Comparison of ENCODE assay signal across 23 cellular contexts in the genomic region with DNA sequence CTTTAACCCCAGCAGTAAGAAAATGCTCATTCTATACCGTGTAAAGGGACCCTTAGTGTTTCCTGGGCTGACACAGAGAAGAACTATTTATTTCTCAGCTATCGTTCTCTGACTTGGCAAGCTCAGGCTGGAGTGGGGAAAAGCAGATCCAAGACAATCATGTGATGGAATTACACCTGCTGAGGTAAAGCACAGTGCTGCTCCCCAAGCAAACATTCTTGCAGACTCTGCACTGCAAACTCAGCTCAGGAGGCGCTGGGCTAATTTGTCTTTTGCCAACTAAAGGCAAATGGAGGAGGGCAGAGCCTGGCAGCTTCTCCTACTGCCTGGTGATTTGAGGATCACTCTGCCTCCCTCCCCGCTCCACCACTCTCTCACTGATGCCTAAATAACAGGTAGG. TPM values are rescaled to one million over a fixed set of nuclear protein-coding genes. Genes with fewer than 3 reads are reported as not detected.
DNase-seq lines count a peak whose midpoint lies in the region; ATAC-seq, FAIRE-seq and TF ChIP-seq lines count a peak whose summit lies in the region.
"Had no signal": no experiment of that assay in that cellular context is flagged by ENCODE, and none has a peak within 500 bp of the region (broad histone marks: within the 10 kb centered on the region; RNA-seq: fewer than 3 reads in every experiment).

No MANE protein-coding gene starts in this region.

- H3F3A ChIP-seq in GM23338 (replicated peaks; ENCODE audit: low read depth) (no peaks in the 10 kb centered on the region), PC-9 (ENCODE audit: insufficient read depth, low read depth) (peaks cover 41% of the 10 kb centered on the region)

- H3K9me3 ChIP-seq in PC-9 (ENCODE audit: insufficient read depth, low read depth) (no peaks in the 10 kb centered on the region), esophagus (ENCODE audit: control insufficient read depth in 2 of 2, insufficient read depth in 1 of 2, low read depth in 1 of 2, low read length in 1 of 2) (no peaks in the 10 kb centered on the region), parathyroid adenoma (ENCODE audit: control insufficient read depth, low read length) (no peaks in the 10 kb centered on the region), A673 (ENCODE audit: low read depth, low read length, poor library complexity, severe bottlenecking) (no peaks in the 10 kb centered on the region)
- H3K9me3 ChIP-seq: SJCRH30 had no signal

- H3K36me3 Mint-ChIP-seq in GM23338 (ENCODE audit: low read depth), result no peaks in the 10 kb centered on the region
- H3K36me3 Mint-ChIP-seq in naive thymus-derived CD8-positive, alpha-beta T cell, result peaks cover 3 to 7% (median 4%) of the 10 kb centered on the region in 3 donors

- H3K27me3 Mint-ChIP-seq in GM23338 (ENCODE audit: insufficient read depth, low read depth, poor library complexity), result peaks cover 4% of the 10 kb centered on the region
- H3K27me3 Mint-ChIP-seq in naive thymus-derived CD8-positive, alpha-beta T cell, result no peaks in the 10 kb centered on the region
- H3K27me3 Mint-ChIP-seq: activated CD8-positive, alpha-beta memory T cell treated with anti-CD3 and anti-CD28 coated beads, Interleukin-2, amount 10 ng/mL, durations not matched to agents 7 days and 5 days; effector memory CD8-positive, alpha-beta T cell had no signal

- H3K36me3 ChIP-seq in GM23338 (ENCODE audit: insufficient read depth), result no peaks in the 10 kb centered on the region
- H3K36me3 ChIP-seq in PC-9 (ENCODE audit: low read depth), result peaks cover 3% of the 10 kb centered on the region; the same call in 1 of the 2 replicates
- H3K36me3 ChIP-seq in esophagus (ENCODE audit: control insufficient read depth in 2 of 2, insufficient read depth in 2 of 2, low read length in 1 of 2), result no peaks in the 10 kb centered on the region
- H3K36me3 ChIP-seq in parathyroid adenoma (ENCODE audit: control insufficient read depth, insufficient read depth, low read length), result no peaks in the 10 kb centered on the region
- H3K36me3 ChIP-seq in A673 (ENCODE audit: insufficient read depth, low read length, poor library complexity, severe bottlenecking), result no peaks in the 10 kb centered on the region
- H3K36me3 ChIP-seq: SJCRH30 had no signal

- H3K4me3 ChIP-seq in GM23338 (no peak overlapping the region), PC-9 (no peak overlapping the region), esophagus (ENCODE audit: low read depth in 1 of 2, low read length in 2 of 2) (no peak overlapping the region), parathyroid adenoma (ENCODE audit: low read depth, low read length) (no peak overlapping the region), A673 (ENCODE audit: low read depth, low read length, poor library complexity, severe bottlenecking) (no peak overlapping the region)
- H3K4me3 ChIP-seq: SJCRH30 had no signal

- H3K4me3 Mint-ChIP-seq in GM23338, result no peak overlapping the region
- no peak overlapping the region for H3K4me3 Mint-ChIP-seq in naive thymus-derived CD8-positive, alpha-beta T cell
- H3K4me3 Mint-ChIP-seq: activated CD8-positive, alpha-beta memory T cell treated with anti-CD3 and anti-CD28 coated beads, Interleukin-2, amount 10 ng/mL, durations not matched to agents 7 days and 5 days; effector memory CD8-positive, alpha-beta T cell; T-helper 2 cell treated with Interferon-gamma antibody and Interleukin-4, amounts not matched to agents 5 μg/mL and 100 μg/mL, for 36 hours had no signal

- no peaks in the 10 kb centered on the region for H3K9me3 Mint-ChIP-seq in GM23338
- peaks cover 0 to 3% (median 0%) of the 10 kb centered on the region in 9 donors for H3K9me3 Mint-ChIP-seq in naive thymus-derived CD8-positive, alpha-beta T cell
- H3K9me3 Mint-ChIP-seq: effector memory CD8-positive, alpha-beta T cell; T-helper 2 cell treated with Interferon-gamma antibody and Interleukin-4, amounts not matched to agents 5 μg/mL and 100 μg/mL, for 36 hours had no signal

- POLR2A ChIA-PET in PC-9 (lab: Charles Lee; ENCODE audit: unreplicated experiment) (no interaction called here), A673 (lab: Charles Lee; ENCODE audit: low non-redundant PET) (no interaction called here)
- POLR2A ChIA-PET in naive thymus-derived CD8-positive, alpha-beta T cell (lab: Charles Lee), result no interaction called here

- no peak overlapping the region; the same call in 1 of the 2 replicates for H3K27ac Mint-ChIP-seq in GM23338
- H3K27ac Mint-ChIP-seq in naive thymus-derived CD8-positive, alpha-beta T cell, result no peak overlapping the region

- H3K79me2 ChIP-seq in GM23338 (replicated peaks; ENCODE audit: insufficient read depth) (no peaks in the 10 kb centered on the region), PC-9 (ENCODE audit: low read depth) (peaks cover 20% of the 10 kb centered on the region), parathyroid adenoma (no peaks in the 10 kb centered on the region)

- H3K4me1 ChIP-seq in GM23338 (ENCODE audit: insufficient read depth) (peaks cover 11% of the 10 kb centered on the region), PC-9 (replicated peaks; ENCODE audit: insufficient read depth) (peaks cover 69% of the 10 kb centered on the region), esophagus (ENCODE audit: control insufficient read depth in 2 of 2, insufficient read depth in 2 of 2, low read length in 1 of 2) (peaks cover 0 to 4% of the 10 kb centered on the region in 2 donors), parathyroid adenoma (no peaks in the 10 kb centered on the region), A673 (ENCODE audit: insufficient read depth, low read length, poor library complexity, severe bottlenecking) (no peaks in the 10 kb centered on the region)
- H3K4me1 ChIP-seq: SJCRH30 had no signal

- 37 to 51% methylated on average over 4 of the region's 4 CpGs for WGBS in esophagus, 2 donors

- FAIRE-seq in D721Med (lab: Jason Lieb, UNC), result no peak
- FAIRE-seq: GM19239, H54 had no signal

- intact Hi-C loops in PC-9 (cut with micrococcal nuclease; ENCODE audit: unreplicated experiment), result no loop called here
- intact Hi-C loops in A673 (cut with micrococcal nuclease; ENCODE audit: unreplicated experiment), result no loop called here

- no peak for TF ChIP-seq CTCF in GM23338 (conservative IDR thresholded peaks at IDR 0.05; ENCODE audit: low read depth in 2 of 2)
- TF ChIP-seq CTCF in PC-9 (conservative IDR thresholded peaks at IDR 0.05), result no peak
- TF ChIP-seq CTCF in parathyroid adenoma (IDR thresholded peaks at IDR 0.05), result no peak
- no peak for TF ChIP-seq CTCF in D721Med (IDR thresholded peaks at IDR 0.05; ENCODE audit: insufficient read depth, missing control alignments)
- TF ChIP-seq CTCF in A673 (conservative IDR thresholded peaks at IDR 0.05; ENCODE audit: low read depth, low read length), result no peak

- peak overlapping the region; percentile 83 for H2AFZ ChIP-seq in GM23338
- no peak overlapping the region for H2AFZ ChIP-seq in PC-9
- peak overlapping the region; percentile 39 for H2AFZ ChIP-seq in parathyroid adenoma

- ATAC-seq in GM23338, result peak; percentile 62
- no peak for ATAC-seq in naive thymus-derived CD8-positive, alpha-beta T cell
- ATAC-seq: activated CD8-positive, alpha-beta memory T cell treated with anti-CD3 and anti-CD28 coated beads, Interleukin-2, amount 10 ng/mL, durations not matched to agents 7 days and 5 days; effector memory CD8-positive, alpha-beta T cell; sciatic nerve had no signal

- H3K9me2 ChIP-seq in GM23338 (ENCODE audit: insufficient read depth), result 0 out of 2 replicates have a peak, but pooled peaks cover 9% of the 10 kb centered on the region
- no peaks in the 10 kb centered on the region for H3K9me2 ChIP-seq in PC-9 (ENCODE audit: insufficient read depth)

- H3K27me3 ChIP-seq in GM23338 (ENCODE audit: insufficient read depth), result no peaks in the 10 kb centered on the region
- H3K27me3 ChIP-seq in PC-9 (ENCODE audit: insufficient read depth, low read depth), result no peaks in the 10 kb centered on the region
- no peaks in the 10 kb centered on the region for H3K27me3 ChIP-seq in esophagus (ENCODE audit: control insufficient read depth in 1 of 2, insufficient read depth in 2 of 2, low read length in 2 of 2)
- H3K27me3 ChIP-seq in parathyroid adenoma (ENCODE audit: control insufficient read depth, insufficient read depth, low read length), result no peaks in the 10 kb centered on the region
- H3K27me3 ChIP-seq in A673 (replicated peaks; ENCODE audit: insufficient read depth, low read depth, low read length, poor library complexity), result no peaks in the 10 kb centered on the region
- H3K27me3 ChIP-seq: SJCRH30 had no signal

- peaks cover 15% of the 10 kb centered on the region for H3K4me1 Mint-ChIP-seq in GM23338
- H3K4me1 Mint-ChIP-seq in naive thymus-derived CD8-positive, alpha-beta T cell, result peaks cover 11 to 41% (median 19%) of the 10 kb centered on the region in 4 donors

- no peaks in the 10 kb centered on the region for H4K20me1 ChIP-seq in GM23338 (replicated peaks; ENCODE audit: insufficient read depth)
- no peaks in the 10 kb centered on the region for H4K20me1 ChIP-seq in PC-9 (ENCODE audit: insufficient read depth)

- BruUV-seq in PC-9 (replicated peaks; lab: Mats Ljungman, UMichigan) (no TSS peak), A673 (replicated peaks; lab: Mats Ljungman, UMichigan) (no TSS peak)

- no peak overlapping the region for H3K27ac ChIP-seq in GM23338 (ENCODE audit: low read depth)
- peak overlapping the region; percentile 95 for H3K27ac ChIP-seq in PC-9
- H3K27ac ChIP-seq in esophagus (ENCODE audit: low read depth in 2 of 2, low read length in 1 of 2), result peak overlapping the region; percentile 24 to 45
- H3K27ac ChIP-seq in parathyroid adenoma, result no peak overlapping the region
- no peak overlapping the region for H3K27ac ChIP-seq in A673 (ENCODE audit: low read depth, low read length, poor library complexity, severe bottlenecking)
- H3K27ac ChIP-seq: SJCRH30 had no signal

- DNase-seq in GM23338 (ENCODE audit: low spot score) (peak; percentile 3), PC-9 (peak in 1 of 2 experiments; percentile 11), D721Med (ENCODE audit: insufficient read length, low spot score) (no peak), A673 (ENCODE audit: low spot score) (no peak), SIG-M5 (lab: John Stamatoyannopoulos, UW) (no peak)
- DNase-seq in naive thymus-derived CD8-positive, alpha-beta T cell, result no peak
- DNase-seq: activated CD4-positive, CD25-positive, alpha-beta regulatory T cell treated with anti-CD3 and anti-CD28 coated beads, Interleukin-2, amount 50 U/mL, for 72 hours; activated CD8-positive, alpha-beta memory T cell treated with anti-CD3 and anti-CD28 coated beads, Interleukin-2, amount 10 ng/mL, durations not matched to agents 7 days and 5 days; activated effector memory CD4-positive, alpha-beta T cell treated with anti-CD3 and anti-CD28 coated beads, Interleukin-2, amount 50 U/mL, for 16 hours; amygdala; effector memory CD8-positive, alpha-beta T cell; EL; islet precursor cell; NCI-H510A; nucleus accumbens; SJCRH30; stimulated activated CD4-positive, alpha-beta T cell treated with anti-CD3 and anti-CD28 coated beads, Interleukin-2, amount 100 ng/mL, for 24 hours had no signal

- H3K4me2 ChIP-seq in GM23338 (0 out of 2 replicates have a peak overlapping the region, but pooled peaks have one; percentile 38), PC-9 (peak overlapping the region; percentile 56; the same call in 1 of the 2 replicates), parathyroid adenoma (ENCODE audit: low read length) (no peak overlapping the region)

- no peak overlapping the region for H3K9ac ChIP-seq in parathyroid adenoma

- CTCF ChIA-PET in PC-9 (lab: Charles Lee) (interaction anchor here (1.0 kb wide), 1 partner anchor 57 kb away, joined by 3 read pairs; no protein-coding TSS in a partner anchor), A673 (lab: Charles Lee) (no interaction called here)

RNA-seq across cellular contexts. Expression of a gene that starts 57.8 kb away (rescaled TPM):
- 22.2 and 23.2 TPM in 2 replicates for total RNA-seq in GM23338 (2014; rRNA removed; shearing (Covaris generic))
- 8.2 and 8.6 TPM in 2 replicates for polyA plus RNA-seq in GM23338 (2016; fragmentation: Nextera tagmentation; extraction: Ambion mirVana)
- 134 and 135 TPM in 2 replicates for total RNA-seq in PC-9 (2021)
- polyA plus RNA-seq in esophagus, result 1 to 10 TPM; 2.5 to 3.4 TPM
- 10 to 100 TPM; 46.9 to 51.2 TPM for total RNA-seq in naive thymus-derived CD8-positive, alpha-beta T cell
- polyA plus RNA-seq in naive thymus-derived CD8-positive, alpha-beta T cell, result 10 to 100 TPM; 10.0 to 15.2 (median 10.4) TPM
- 11.0 and 11.6 TPM in 2 replicates for total RNA-seq in A673 (2021)

Comparison
In these comparisons a context has a peak if more than half of its experiments do, and no peak if none do; other contexts are left out.
1. H3K27ac ChIP-seq: peak in PC-9 (single experiment) and esophagus (2 of 2); none in GM23338 (single experiment), parathyroid adenoma (single experiment) and A673 (single experiment).